ENCODE assay signal across 10 cellular contexts in the genomic region with DNA sequence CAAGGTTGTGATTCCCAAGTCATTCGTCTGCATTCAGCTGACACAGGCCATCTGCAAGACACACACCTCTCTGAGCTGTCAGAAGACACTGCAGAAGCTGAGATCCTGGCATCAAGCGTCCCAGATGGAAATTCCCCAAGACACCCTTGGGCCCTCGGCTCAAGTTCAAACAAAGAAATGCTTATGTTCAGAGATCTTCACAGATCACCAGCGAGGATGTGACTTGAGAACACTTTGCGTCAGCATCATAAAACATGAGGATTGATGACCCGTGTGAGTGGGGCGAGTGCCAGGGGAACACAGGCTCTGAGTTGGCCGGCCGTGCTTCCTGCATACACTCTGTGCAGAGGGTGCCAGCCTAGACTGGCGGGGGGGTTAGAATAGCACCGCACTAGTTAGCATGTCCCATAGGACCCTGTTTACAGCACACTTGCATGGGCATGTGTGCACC. TPM values are rescaled to one million over a fixed set of nuclear protein-coding genes. Genes with fewer than 3 reads are reported as not detected.
A peak's percentile ranks its signal among the peaks of the same experiment; 100 is the strongest.
DNase-seq lines count a peak whose midpoint lies in the region; ATAC-seq and TF ChIP-seq lines count a peak whose summit lies in the region.
"Had no signal": no experiment of that assay in that cellular context is flagged by ENCODE, and none has a peak within 500 bp of the region (broad histone marks: within the 10 kb centered on the region; RNA-seq: fewer than 3 reads in every experiment).

No MANE protein-coding gene starts in this region.

- H3K4me1 Mint-ChIP-seq in activated naive CD4-positive, alpha-beta T cell treated with anti-CD3 and anti-CD28 coated beads, Interleukin-2, amount 10 ng/mL, durations not matched to agents 7 days and 5 days = no peaks in the 10 kb centered on the region

- H3K4me2 ChIP-seq in HCT116 (ENCODE audit: low read length) = peak overlapping the region; percentile 49

- intact Hi-C loops in HCT116 (cut with micrococcal nuclease) = no loop called here
- intact Hi-C loops in left ventricle myocardium superior (cut with micrococcal nuclease) = no loop called here
- intact Hi-C loops in thyroid gland (cut with DNase I) = no loop called here

- H3K79me2 ChIP-seq in HCT116 (ENCODE audit: insufficient read depth, low read length) = no peaks in the 10 kb centered on the region

- H4K20me1 ChIP-seq in HCT116 (ENCODE audit: insufficient read depth) = no peaks in the 10 kb centered on the region

- no peaks in the 10 kb centered on the region for H3K9me3 Mint-ChIP-seq in activated naive CD4-positive, alpha-beta T cell treated with anti-CD3 and anti-CD28 coated beads, Interleukin-2, amount 10 ng/mL, durations not matched to agents 7 days and 5 days

- H3K27ac Mint-ChIP-seq in activated naive CD4-positive, alpha-beta T cell treated with anti-CD3 and anti-CD28 coated beads, Interleukin-2, amount 10 ng/mL, durations not matched to agents 7 days and 5 days = no peak overlapping the region

- WGBS in thyroid gland, 2 donors = 18 to 51% methylated on average over 10 of the region's 11 CpGs

- H3K36me3 Mint-ChIP-seq in activated naive CD4-positive, alpha-beta T cell treated with anti-CD3 and anti-CD28 coated beads, Interleukin-2, amount 10 ng/mL, durations not matched to agents 7 days and 5 days = no peaks in the 10 kb centered on the region

- no peak for TF ChIP-seq RAD21 in HCT116 (IDR thresholded peaks at IDR 0.05; ENCODE audit: low read depth)

- no peak overlapping the region for H3K4me3 Mint-ChIP-seq in activated naive CD4-positive, alpha-beta T cell treated with anti-CD3 and anti-CD28 coated beads, Interleukin-2, amount 10 ng/mL, durations not matched to agents 7 days and 5 days

- no peak overlapping the region for H3K9ac ChIP-seq in HCT116 (ENCODE audit: low read length)

- peak; percentile 80 for DNase-seq in HCT116 (ENCODE audit: low read depth, low spot score)
- DNase-seq in SJCRH30 = peak; percentile 42 to 67
- DNase-seq in left ventricle myocardium superior = peak; percentile 15
- DNase-seq in thyroid gland = peak; percentile 95 to 99
- DNase-seq in activated naive CD4-positive, alpha-beta T cell treated with anti-CD3 and anti-CD28 coated beads, Interleukin-2, amount 10 ng/mL, durations not matched to agents 7 days and 5 days = no peak
- no peak for DNase-seq in cortex of kidney (lab: John Stamatoyannopoulos, UW)
- DNase-seq: midbrain, SIG-M5 had no signal

- H2AFZ ChIP-seq in HCT116 (ENCODE audit: low read depth, low read length, poor library complexity, severe bottlenecking) = no peak overlapping the region

- RAD21 ChIA-PET in HCT116 (lab: Charles Lee; ENCODE audit: low non-redundant PET in 1 of 2, low total read pairs in 2 of 2, uncharacterized antibody in 2 of 2, unreplicated experiment in 2 of 2) = no interaction called here

- H3K27me3 ChIP-seq in HCT116 (ENCODE audit: insufficient read depth, low read length) (no peaks in the 10 kb centered on the region), SJCRH30 (peaks cover 3% of the 10 kb centered on the region; the same call in 1 of the 2 replicates), thyroid gland (no peaks in the 10 kb centered on the region)

- TF ChIP-seq POLR2A in HCT116 (IDR thresholded peaks at IDR 0.05; ENCODE audit: borderline replicate concordance, extremely low read depth, insufficient read depth, insufficient read length) (no peak), thyroid gland (IDR thresholded peaks at IDR 0.05) (peak in 1 of 2 donors; percentile 27)

- H3K36me3 ChIP-seq in HCT116 (ENCODE audit: control insufficient read depth in 1 of 2, insufficient read depth in 2 of 2, low read length in 2 of 2) (no peaks in the 10 kb centered on the region), SJCRH30 (no peaks in the 10 kb centered on the region), thyroid gland (no peaks in the 10 kb centered on the region)

- H3K9me3 ChIP-seq in HCT116 (ENCODE audit: control insufficient read depth in 1 of 2, insufficient read depth in 1 of 2, low read depth in 1 of 2, low read length in 2 of 2) = no peaks in the 10 kb centered on the region
- no peaks in the 10 kb centered on the region for H3K9me3 ChIP-seq in SJCRH30 (replicated peaks)
- no peaks in the 10 kb centered on the region for H3K9me3 ChIP-seq in thyroid gland

- BruUV-seq in HCT116 (replicated peaks; lab: Mats Ljungman, UMichigan) = no TSS peak

- ATAC-seq in HCT116 (peak; percentile 80), left ventricle myocardium superior (no peak), HG02981 (IDR thresholded peaks at IDR 0.05; ENCODE audit: unreplicated experiment) (no peak), HG02973 (IDR thresholded peaks at IDR 0.05; ENCODE audit: unreplicated experiment) (no peak)

- H3K4me3 ChIP-seq in HCT116 (replicated peaks in 1 of 2; ENCODE audit: low read depth in 1 of 2, low read length in 2 of 2) (peak overlapping the region in 1 of 2 experiments; percentile 1; a peak in 1 of 4 replicates), SJCRH30 (no peak overlapping the region), thyroid gland (replicated peaks in 1 of 3) (no peak overlapping the region)

- peaks cover 11% of the 10 kb centered on the region for H3K27me3 Mint-ChIP-seq in activated naive CD4-positive, alpha-beta T cell treated with anti-CD3 and anti-CD28 coated beads, Interleukin-2, amount 10 ng/mL, durations not matched to agents 7 days and 5 days

- no peaks in the 10 kb centered on the region for H3K9me2 ChIP-seq in HCT116 (ENCODE audit: insufficient read depth)

- H3K4me1 ChIP-seq in HCT116 (ENCODE audit: control insufficient read depth in 1 of 2, insufficient read depth in 2 of 2, low read length in 2 of 2) = peaks cover 16 to 22% of the 10 kb centered on the region in 2 experiments; a peak in 3 of 4 replicates
- H3K4me1 ChIP-seq in SJCRH30 = peaks cover 2% of the 10 kb centered on the region; the same call in 1 of the 2 replicates
- H3K4me1 ChIP-seq in thyroid gland = peaks cover 6 to 49% of the 10 kb centered on the region in 2 donors

- CTCF ChIA-PET in HCT116 (lab: Charles Lee) = interaction anchor here (1.2 kb wide), 1 partner anchor 11 kb away, joined by 3 read pairs; no protein-coding TSS in a partner anchor
- CTCF ChIA-PET in activated naive CD4-positive, alpha-beta T cell treated with anti-CD3 and anti-CD28 coated beads, Interleukin-2, amount 10 ng/mL, durations not matched to agents 7 days and 5 days (lab: Charles Lee) = no interaction called here

- POLR2A ChIA-PET in HCT116 (lab: Charles Lee) = interaction anchor here (1.4 kb wide), 1 partner anchor 11 kb away, joined by 5 read pairs; no protein-coding TSS in a partner anchor

- H3K27ac ChIP-seq in HCT116 (ENCODE audit: low read depth, low read length) (peak overlapping the region; percentile 13; the same call in 1 of the 2 replicates), SJCRH30 (no peak overlapping the region), thyroid gland (peak overlapping the region; percentile 85 to 97 (median 87))

- no peak for TF ChIP-seq CTCF in HCT116 (IDR thresholded peaks at IDR 0.05 in 2 of 3, conservative IDR thresholded peaks at IDR 0.05 in 1 of 3; ENCODE audit: borderline replicate concordance in 1 of 3, insufficient read depth in 1 of 3, low read depth in 2 of 3, low read length in 2 of 3)
- TF ChIP-seq CTCF in thyroid gland (IDR thresholded peaks at IDR 0.05) = no peak

TF ChIP-seq in HCT116, 20 proteins besides CTCF, POLR2A, EP300 and RAD21:
- TF ChIP-seq SIN3A (IDR thresholded peaks at IDR 0.05; ENCODE audit: low read depth) (peak; percentile 35; the same call in 1 of the 2 replicates), ATF3 (IDR thresholded peaks at IDR 0.05) (no peak), ZBTB33 (IDR thresholded peaks at IDR 0.05; ENCODE audit: extremely low read depth, insufficient replicate concordance, low read length) (no peak), SP1 (IDR thresholded peaks at IDR 0.05; ENCODE audit: low read depth) (peak; percentile 79), MAX (IDR thresholded peaks at IDR 0.05) (peak; percentile 39; the same call in 1 of the 2 replicates), TCF7L2 (IDR thresholded peaks at IDR 0.05; ENCODE audit: borderline replicate concordance, extremely low read depth, insufficient read depth, insufficient read length) (peak; percentile 48), POLR2AphosphoS5 (IDR thresholded peaks at IDR 0.05; ENCODE audit: low read depth, low read length) (peak; percentile 26; the same call in 1 of the 2 replicates), YY1 (IDR thresholded peaks at IDR 0.05; ENCODE audit: extremely low read depth, insufficient replicate concordance, low read depth, low read length) (no peak)
TF ChIP-seq in HCT116: peak in this region for 5.

RNA-seq across cellular contexts. Expression of gene KCNIP3, which starts 36.8 kb away (rescaled TPM):
- total RNA-seq in HCT116 (2021; ENCODE audit: unreplicated experiment) (3.1 TPM), left ventricle myocardium superior (5.3 TPM), thyroid gland (10 to 100 TPM; 37.1 to 66.5 (median 51.1) TPM)
- polyA plus RNA-seq in HCT116 (2012) = 1.8 and 2.0 TPM in 2 replicates
- total RNA-seq in SJCRH30 (2014; rRNA removed; shearing (Covaris generic)) = not detected in 2 replicates

RNA-seq across cellular contexts. Expression of gene PROM2, which starts 59.7 kb away (rescaled TPM):
- total RNA-seq in HCT116 (2021; ENCODE audit: unreplicated experiment) (11.9 TPM), left ventricle myocardium superior (0.35 TPM), thyroid gland (10 to 100 TPM; 16.7 to 24.3 (median 22.0) TPM)
- 10.3 and 12.2 TPM in 2 replicates for polyA plus RNA-seq in HCT116 (2012)
- total RNA-seq in SJCRH30 (2014; rRNA removed; shearing (Covaris generic)) = 0.05 and 0.57 TPM in 2 replicates

Comparison
In these comparisons a context has a peak if more than half of its experiments do, and no peak if none do; other contexts are left out.
1. DNase-seq: peak in HCT116 (single experiment), SJCRH30 (2 of 2), left ventricle myocardium superior (single experiment) and thyroid gland (2 of 2); none in activated naive CD4-positive, alpha-beta T cell treated with anti-CD3 and anti-CD28 coated beads, Interleukin-2, amount 10 ng/mL, durations not matched to agents 7 days and 5 days (single experiment) and cortex of kidney (single experiment).